In genomic region chr7:141593134-141593533, GRCh38 we compare ENCODE assay signal across 10 cellular contexts. TPM values are rescaled to one million over a fixed set of nuclear protein-coding genes. Genes with fewer than 3 reads are reported as not detected.
A peak's percentile ranks its signal among the peaks of the same experiment; 100 is the strongest.
DNase-seq lines count a peak whose midpoint lies in the region; ATAC-seq and TF ChIP-seq lines count a peak whose summit lies in the region.
"Had no signal": no experiment of that assay in that cellular context is flagged by ENCODE, and none has a peak within 500 bp of the region (broad histone marks: within the 10 kb centered on the region; RNA-seq: fewer than 3 reads in every experiment).

No MANE protein-coding gene starts in this region.

- H3K4me1 Mint-ChIP-seq in activated CD8-positive, alpha-beta T cell treated with anti-CD3 and anti-CD28 coated beads for 36 hours (ENCODE audit: low read depth) = peaks cover 41% of the 10 kb centered on the region
- peaks cover 15% of the 10 kb centered on the region for H3K4me1 Mint-ChIP-seq in activated CD8-positive, alpha-beta T cell treated with anti-CD3 and anti-CD28 coated beads, Interleukin-2, amount 10 ng/mL, durations not matched to agents 7 days and 5 days (ENCODE audit: low read depth)
- H3K4me1 Mint-ChIP-seq in stimulated activated effector memory CD8-positive, alpha-beta T cell treated with anti-CD3 and anti-CD28 coated beads, Interleukin-12 subunit alpha, Interleukin-12 subunit beta, amount 100 ng/mL, for 72 hours = peaks cover 48% of the 10 kb centered on the region
- no peaks in the 10 kb centered on the region for H3K4me1 Mint-ChIP-seq in endothelial cell (ENCODE audit: unreplicated experiment)

- no peaks in the 10 kb centered on the region for H3K27me3 Mint-ChIP-seq in activated CD8-positive, alpha-beta T cell treated with anti-CD3 and anti-CD28 coated beads for 36 hours
- no peaks in the 10 kb centered on the region for H3K27me3 Mint-ChIP-seq in activated CD8-positive, alpha-beta T cell treated with anti-CD3 and anti-CD28 coated beads, Interleukin-2, amount 10 ng/mL, durations not matched to agents 7 days and 5 days (ENCODE audit: low read depth)
- H3K27me3 Mint-ChIP-seq in endothelial cell (ENCODE audit: unreplicated experiment) = no peaks in the 10 kb centered on the region

- H3K27ac Mint-ChIP-seq in activated CD8-positive, alpha-beta T cell treated with anti-CD3 and anti-CD28 coated beads for 36 hours = peak overlapping the region; percentile 73
- no peak overlapping the region for H3K27ac Mint-ChIP-seq in activated CD8-positive, alpha-beta T cell treated with anti-CD3 and anti-CD28 coated beads, Interleukin-2, amount 10 ng/mL, durations not matched to agents 7 days and 5 days
- peak overlapping the region; percentile 60 for H3K27ac Mint-ChIP-seq in stimulated activated effector memory CD8-positive, alpha-beta T cell treated with anti-CD3 and anti-CD28 coated beads, Interleukin-12 subunit alpha, Interleukin-12 subunit beta, amount 100 ng/mL, for 72 hours
- no peak overlapping the region for H3K27ac Mint-ChIP-seq in endothelial cell (ENCODE audit: unreplicated experiment)

- peak; percentile 69 for ATAC-seq in activated CD8-positive, alpha-beta T cell treated with anti-CD3 and anti-CD28 coated beads for 36 hours
- ATAC-seq in activated CD8-positive, alpha-beta T cell treated with anti-CD3 and anti-CD28 coated beads, Interleukin-2, amount 10 ng/mL, durations not matched to agents 7 days and 5 days = no peak
- ATAC-seq in stimulated activated effector memory CD8-positive, alpha-beta T cell treated with anti-CD3 and anti-CD28 coated beads, Interleukin-12 subunit alpha, Interleukin-12 subunit beta, amount 100 ng/mL, for 72 hours = peak; percentile 73

- TF ChIP-seq CTCF in activated CD8-positive, alpha-beta T cell treated with anti-CD3 and anti-CD28 coated beads for 36 hours (IDR thresholded peaks at IDR 0.05) = no peak
- TF ChIP-seq CTCF in coronary artery (IDR thresholded peaks at IDR 0.05) (no peak), endothelial cell (IDR thresholded peaks at IDR 0.05; ENCODE audit: unreplicated experiment) (no peak)

- no peak overlapping the region for H3K4me3 ChIP-seq in coronary artery
- H3K4me3 ChIP-seq: prostate gland had no signal

- H3K36me3 Mint-ChIP-seq in activated CD8-positive, alpha-beta T cell treated with anti-CD3 and anti-CD28 coated beads for 36 hours (ENCODE audit: low read depth) = peaks cover 53% of the 10 kb centered on the region
- H3K36me3 Mint-ChIP-seq in activated CD8-positive, alpha-beta T cell treated with anti-CD3 and anti-CD28 coated beads, Interleukin-2, amount 10 ng/mL, durations not matched to agents 7 days and 5 days (ENCODE audit: low read depth) = peaks cover 56% of the 10 kb centered on the region
- H3K36me3 Mint-ChIP-seq in stimulated activated effector memory CD8-positive, alpha-beta T cell treated with anti-CD3 and anti-CD28 coated beads, Interleukin-12 subunit alpha, Interleukin-12 subunit beta, amount 100 ng/mL, for 72 hours = peaks cover 81% of the 10 kb centered on the region
- peaks cover 12% of the 10 kb centered on the region for H3K36me3 Mint-ChIP-seq in endothelial cell (ENCODE audit: low read depth, unreplicated experiment)

- no peaks in the 10 kb centered on the region for H3K9me3 Mint-ChIP-seq in activated CD8-positive, alpha-beta T cell treated with anti-CD3 and anti-CD28 coated beads for 36 hours
- H3K9me3 Mint-ChIP-seq in activated CD8-positive, alpha-beta T cell treated with anti-CD3 and anti-CD28 coated beads, Interleukin-2, amount 10 ng/mL, durations not matched to agents 7 days and 5 days (ENCODE audit: insufficient read depth) = no peaks in the 10 kb centered on the region
- H3K9me3 Mint-ChIP-seq in stimulated activated effector memory CD8-positive, alpha-beta T cell treated with anti-CD3 and anti-CD28 coated beads, Interleukin-12 subunit alpha, Interleukin-12 subunit beta, amount 100 ng/mL, for 72 hours = no peaks in the 10 kb centered on the region
- H3K9me3 Mint-ChIP-seq in endothelial cell (ENCODE audit: unreplicated experiment) = no peaks in the 10 kb centered on the region

- intact Hi-C loops in activated CD8-positive, alpha-beta T cell treated with anti-CD3 and anti-CD28 coated beads for 36 hours (cut with micrococcal nuclease) = no loop called here

- CTCF ChIA-PET in activated CD8-positive, alpha-beta T cell treated with anti-CD3 and anti-CD28 coated beads for 36 hours (lab: Charles Lee) = interaction anchor here (0.6 to 1.4 kb wide), 6 partner anchors 9 to 145 kb away, joined by 3 to 5 read pairs (median 4); partner anchors contain the start of gene SSBP1
- CTCF ChIA-PET in activated CD8-positive, alpha-beta T cell treated with anti-CD3 and anti-CD28 coated beads, Interleukin-2, amount 10 ng/mL, durations not matched to agents 7 days and 5 days (lab: Charles Lee) = interaction anchor here (1.2 to 1.6 kb wide), 3 partner anchors 9 to 61 kb away, joined by 3 to 10 read pairs (median 5); no protein-coding TSS in a partner anchor

- H3K27ac ChIP-seq in coronary artery = no peak overlapping the region
- H3K27ac ChIP-seq: prostate gland had no signal

- no peak overlapping the region for H3K4me3 Mint-ChIP-seq in activated CD8-positive, alpha-beta T cell treated with anti-CD3 and anti-CD28 coated beads for 36 hours
- H3K4me3 Mint-ChIP-seq in activated CD8-positive, alpha-beta T cell treated with anti-CD3 and anti-CD28 coated beads, Interleukin-2, amount 10 ng/mL, durations not matched to agents 7 days and 5 days = no peak overlapping the region
- H3K4me3 Mint-ChIP-seq in stimulated activated effector memory CD8-positive, alpha-beta T cell treated with anti-CD3 and anti-CD28 coated beads, Interleukin-12 subunit alpha, Interleukin-12 subunit beta, amount 100 ng/mL, for 72 hours = no peak overlapping the region
- H3K4me3 Mint-ChIP-seq in endothelial cell (ENCODE audit: unreplicated experiment) = no peak overlapping the region

- POLR2A ChIA-PET in activated CD8-positive, alpha-beta T cell treated with anti-CD3 and anti-CD28 coated beads for 36 hours (lab: Charles Lee) = interaction anchor here (1.0 to 1.1 kb wide), 2 partner anchors 11 to 112 kb away, joined by 3 read pairs; no protein-coding TSS in a partner anchor
- POLR2A ChIA-PET in activated CD8-positive, alpha-beta T cell treated with anti-CD3 and anti-CD28 coated beads, Interleukin-2, amount 10 ng/mL, durations not matched to agents 7 days and 5 days (lab: Charles Lee) = interaction anchor here (0.6 kb wide), 1 partner anchor 1434 kb away, joined by 4 read pairs; no protein-coding TSS in a partner anchor

- peak; percentile 9 for DNase-seq in activated CD8-positive, alpha-beta T cell treated with anti-CD3 and anti-CD28 coated beads for 36 hours
- no peak for DNase-seq in activated CD8-positive, alpha-beta T cell treated with anti-CD3 and anti-CD28 coated beads, Interleukin-2, amount 10 ng/mL, durations not matched to agents 7 days and 5 days
- DNase-seq in NCI-H446 (lab: John Stamatoyannopoulos, UW) (peak; percentile 8 to 69), dermis blood vessel endothelial cell (peak; percentile 57), coronary artery (ENCODE audit: low spot score) (no peak), NCI-H526 treated with DMSO at 0.1 percent for 48 hours (lab: John Stamatoyannopoulos, UW) (no peak), endothelial cell (ENCODE audit: low spot score) (no peak)
- DNase-seq in stimulated activated effector memory CD8-positive, alpha-beta T cell treated with anti-CD3 and anti-CD28 coated beads, Interleukin-12 subunit alpha, Interleukin-12 subunit beta, amount 100 ng/mL, for 72 hours (ENCODE audit: low spot score in 2 of 2) = no peak
- DNase-seq: activated CD4-positive, alpha-beta T cell treated with anti-CD3 and anti-CD28 coated beads for 48 hours had no signal

RNA-seq across cellular contexts. Expression of gene AGK, which starts 41.9 kb away (rescaled TPM):
- total RNA-seq in activated CD8-positive, alpha-beta T cell treated with anti-CD3 and anti-CD28 coated beads for 36 hours = 10 to 100 TPM; 70.1 to 73.7 TPM
- 10 to 100 TPM; 41.0 to 41.2 TPM for total RNA-seq in activated CD8-positive, alpha-beta T cell treated with anti-CD3 and anti-CD28 coated beads, Interleukin-2, amount 10 ng/mL, durations not matched to agents 7 days and 5 days
- 23.0 and 31.8 TPM in 2 replicates for total RNA-seq in dermis blood vessel endothelial cell
- 32.0 TPM for total RNA-seq in endothelial cell (ENCODE audit: unreplicated experiment)

Comparison
In these comparisons a context has a peak if more than half of its experiments do, and no peak if none do; other contexts are left out.
1. DNase-seq: peak in activated CD8-positive, alpha-beta T cell treated with anti-CD3 and anti-CD28 coated beads for 36 hours (single experiment), NCI-H446 (2 of 2) and dermis blood vessel endothelial cell (single experiment); none in activated CD8-positive, alpha-beta T cell treated with anti-CD3 and anti-CD28 coated beads, Interleukin-2, amount 10 ng/mL, durations not matched to agents 7 days and 5 days (single experiment), stimulated activated effector memory CD8-positive, alpha-beta T cell treated with anti-CD3 and anti-CD28 coated beads, Interleukin-12 subunit alpha, Interleukin-12 subunit beta, amount 100 ng/mL, for 72 hours (0 of 2), coronary artery (single experiment), NCI-H526 treated with DMSO at 0.1 percent for 48 hours (single experiment) and endothelial cell (single experiment).
2. H3K27ac Mint-ChIP-seq: peak in activated CD8-positive, alpha-beta T cell treated with anti-CD3 and anti-CD28 coated beads for 36 hours (single experiment) and stimulated activated effector memory CD8-positive, alpha-beta T cell treated with anti-CD3 and anti-CD28 coated beads, Interleukin-12 subunit alpha, Interleukin-12 subunit beta, amount 100 ng/mL, for 72 hours (single experiment); none in activated CD8-positive, alpha-beta T cell treated with anti-CD3 and anti-CD28 coated beads, Interleukin-2, amount 10 ng/mL, durations not matched to agents 7 days and 5 days (single experiment) and endothelial cell (single experiment).